21 cellular contexts compared by ENCODE assay signal in the genomic region with DNA sequence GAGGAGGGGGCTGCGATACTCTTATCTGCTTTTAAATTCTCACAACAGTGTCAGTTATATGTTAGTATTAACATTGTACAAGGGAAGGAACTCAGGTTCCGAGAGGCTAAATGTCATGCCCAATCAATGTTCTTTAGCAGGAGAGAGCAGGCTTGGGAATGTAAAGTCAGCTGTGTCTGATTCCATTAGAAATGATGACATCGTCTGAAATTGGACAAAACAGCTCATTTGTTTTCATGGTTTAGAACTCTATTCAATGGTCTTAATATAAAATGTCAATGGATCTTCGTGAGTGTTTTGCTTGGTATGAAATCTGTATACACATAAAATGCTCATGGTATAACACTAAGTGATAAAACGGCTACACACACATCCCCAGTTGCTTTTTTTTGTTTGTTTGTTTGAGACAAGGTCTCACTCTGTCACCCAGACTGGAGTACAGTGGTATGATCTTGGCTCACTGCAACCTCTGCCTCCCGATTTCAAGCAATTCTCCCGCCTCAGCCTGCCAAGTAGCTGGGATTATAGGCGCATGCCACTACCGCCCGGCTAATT.
"Had no signal": no experiment of that assay in that cellular context is flagged by ENCODE, and none has a peak within 500 bp of the region (broad histone marks: within the 10 kb centered on the region; RNA-seq: fewer than 3 reads in every experiment).

No MANE protein-coding gene starts in this region.

- H3K4me2 ChIP-seq: PC-9 had no signal

- H2AFZ ChIP-seq: PC-9 had no signal

- H3K27ac ChIP-seq: PC-9 had no signal

- H3K4me3 ChIP-seq: PC-9 had no signal

- FAIRE-seq: bronchial epithelial cell had no signal

- DNase-seq: activated B cell treated with CpG ODN at 0.5 μM for 24 hours; activated CD4-positive, alpha-beta T cell treated with anti-CD3 and anti-CD28 coated beads for 1 hour; activated CD4-positive, alpha-beta T cell treated with anti-CD3 and anti-CD28 coated beads, Interleukin-2, amount 10 ng/mL, durations not matched to agents 24 days and 14 days; activated CD4-positive, alpha-beta T cell treated with anti-CD3 and anti-CD28 coated beads, Interleukin-2, amount 50 U/mL, for 48 hours; activated CD8-positive, alpha-beta memory T cell treated with anti-CD3 and anti-CD28 coated beads, Interleukin-2, amount 10 ng/mL, durations not matched to agents 7 days and 5 days; activated effector memory CD4-positive, alpha-beta T cell treated with Interleukin-2 at 50 U/mL for 16 hours; activated naive CD4-positive, alpha-beta T cell; activated T-cell treated with anti-CD3 and anti-CD28 coated beads, Interleukin-2, amount 50 U/mL, for 24 hours; aorta; central memory CD4-positive, alpha-beta T cell; NCI-H1092; NCI-H1417 treated with DMSO at 0.1 percent for 48 hours; NCI-H1694; NCI-H2029; NCI-H510A treated with DMSO at 0.1 percent for 48 hours; NCI-H69; PC-9; SHP77 treated with DMSO at 0.1 percent for 48 hours; T-helper 17 cell; T-helper 9 cell had no signal

- ATAC-seq: activated CD8-positive, alpha-beta memory T cell treated with anti-CD3 and anti-CD28 coated beads, Interleukin-2, amount 10 ng/mL, durations not matched to agents 7 days and 5 days; T-helper 17 cell had no signal
